ENCODE assay signal across 19 cellular contexts in genomic region chr15:101547737-101548136, GRCh38. TPM values are rescaled to one million over a fixed set of nuclear protein-coding genes. Genes with fewer than 3 reads are reported as not detected.
A peak's percentile ranks its signal among the peaks of the same experiment; 100 is the strongest.
DNase-seq lines count a peak whose midpoint lies in the region; ATAC-seq and TF ChIP-seq lines count a peak whose summit lies in the region.
"Had no signal": no experiment of that assay in that cellular context is flagged by ENCODE, and none has a peak within 500 bp of the region (broad histone marks: within the 10 kb centered on the region; RNA-seq: fewer than 3 reads in every experiment).

No MANE protein-coding gene starts in this region.

- no peaks in the 10 kb centered on the region for H4K20me1 ChIP-seq in osteoblast (ENCODE audit: insufficient read depth, low read length)
- H4K20me1 ChIP-seq: BLaER1 treated with 17β-estradiol and CSF1 and Interleukin-3, amounts not matched to agents 10 nM and 100 nM had no signal

- TF ChIP-seq CTCF in HEK293 (tag by site-specific recombination; IDR thresholded peaks at IDR 0.05), result no peak
- no peak for TF ChIP-seq CTCF in osteoblast (IDR thresholded peaks at IDR 0.05; ENCODE audit: extremely low read depth, low read depth, low read length)

- CTCF ChIA-PET in HEK293 (lab: Yijun Ruan, JAX), result interaction anchor here (0.8 to 0.9 kb wide), 2 partner anchors 45 to 140 kb away, joined by 3 to 5 read pairs; no protein-coding TSS in a partner anchor

- no peaks in the 10 kb centered on the region for H3K79me2 ChIP-seq in osteoblast (ENCODE audit: insufficient read depth, low read length)

- H3K36me3 ChIP-seq in HEK293 (ENCODE audit: control insufficient read depth in 2 of 2, insufficient read depth in 1 of 2, low read length in 2 of 2) (no peaks in the 10 kb centered on the region), osteoblast (ENCODE audit: insufficient read depth, low read length) (no peaks in the 10 kb centered on the region)
- H3K36me3 ChIP-seq: BLaER1 treated with 17β-estradiol and CSF1 and Interleukin-3, amounts not matched to agents 10 nM and 100 nM had no signal

- POLR2A ChIA-PET in HEK293 (lab: Yijun Ruan, JAX), result interaction anchor here (0.5 kb wide), 1 partner anchor 55 kb away, joined by 3 read pairs; no protein-coding TSS in a partner anchor

- H3K9me3 ChIP-seq in HEK293 (ENCODE audit: control insufficient read depth, insufficient read depth, low read depth, low read length), result 0 out of 2 replicates have a peak, but pooled peaks cover 4% of the 10 kb centered on the region
- H3K9me3 ChIP-seq in osteoblast (ENCODE audit: low read depth, low read length), result no peaks in the 10 kb centered on the region
- H3K9me3 ChIP-seq: A549, Caco-2 had no signal

- H3K4me1 ChIP-seq in HEK293 (ENCODE audit: control insufficient read depth, insufficient read depth, low read length) (no peaks in the 10 kb centered on the region), osteoblast (ENCODE audit: insufficient read depth, low read length) (no peaks in the 10 kb centered on the region)
- H3K4me1 ChIP-seq: A549; BLaER1 treated with 17β-estradiol and CSF1 and Interleukin-3, amounts not matched to agents 10 nM and 100 nM had no signal

- H3K27me3 ChIP-seq in osteoblast (ENCODE audit: insufficient read depth, low read length), result peaks cover 53% of the 10 kb centered on the region
- H3K27me3 ChIP-seq: BLaER1 treated with 17β-estradiol and CSF1 and Interleukin-3, amounts not matched to agents 10 nM and 100 nM had no signal

- H2AFZ ChIP-seq in osteoblast (ENCODE audit: low read length), result no peak overlapping the region

- peak; percentile 12 for DNase-seq in NCI-H69 (lab: John Stamatoyannopoulos, UW)
- DNase-seq in osteoblast (ENCODE audit: insufficient read length, low spot score, missing footprints), result peak; percentile 18
- DNase-seq in DMS53 (lab: John Stamatoyannopoulos, UW), result no peak
- DNase-seq: AML-193; Caco-2; Calu3; CD4-positive, alpha-beta T cell; CD8-positive, alpha-beta T cell; DMS79; DND-41; EL; GDM1 had no signal

- H3K4me2 ChIP-seq in osteoblast (ENCODE audit: insufficient read depth, low read length), result no peak overlapping the region
- H3K4me2 ChIP-seq: A549; BLaER1 treated with 17β-estradiol and CSF1 and Interleukin-3, amounts not matched to agents 10 nM and 100 nM had no signal

- no peak overlapping the region for H3K4me3 ChIP-seq in HEK293 (ENCODE audit: low read depth, low read length)
- no peak overlapping the region for H3K4me3 ChIP-seq in osteoblast (ENCODE audit: insufficient read depth, low read length)
- H3K4me3 ChIP-seq: A549; BLaER1 treated with 17β-estradiol and CSF1 and Interleukin-3, amounts not matched to agents 10 nM and 100 nM; GM12878 had no signal

- H3K27ac ChIP-seq in HEK293 (ENCODE audit: extremely low read depth, low read depth, low read length) (no peak overlapping the region), osteoblast (ENCODE audit: low read depth, low read length) (no peak overlapping the region)
- H3K27ac ChIP-seq: 22Rv1; A549; BLaER1 treated with 17β-estradiol and CSF1 and Interleukin-3, amounts not matched to agents 10 nM and 100 nM; C4-2B had no signal

- ATAC-seq in HG03159 (IDR thresholded peaks at IDR 0.05; ENCODE audit: unreplicated experiment), result no peak
- ATAC-seq: A549; CD8-positive, alpha-beta T cell; GM12878 had no signal

TF ChIP-seq in HEK293, 187 proteins besides CTCF, POLR2A, EP300 and RAD21 (continues in another document):
- TF ChIP-seq ZNF18 (tag by site-specific recombination; IDR thresholded peaks at IDR 0.05) (no peak), ZSCAN30 (tag by site-specific recombination; IDR thresholded peaks at IDR 0.05) (no peak), ZNF112 (tag by site-specific recombination; IDR thresholded peaks at IDR 0.05) (no peak), KLF8 (tag by site-specific recombination; IDR thresholded peaks at IDR 0.05) (no peak), TRIM28 (IDR thresholded peaks at IDR 0.05; ENCODE audit: borderline replicate concordance, low read length) (peak; percentile 78; the same call in 1 of the 2 replicates), ZNF544 (tag by site-specific recombination; IDR thresholded peaks at IDR 0.05) (no peak), ZNF292 (tag by site-specific recombination; IDR thresholded peaks at IDR 0.05; ENCODE audit: borderline replicate concordance, low read depth) (no peak), ZNF426 (tag by site-specific recombination; IDR thresholded peaks at IDR 0.05) (no peak), ZNF114 (tag by site-specific recombination; IDR thresholded peaks at IDR 0.05) (no peak), ZNF311 (tag by site-specific recombination; IDR thresholded peaks at IDR 0.05; ENCODE audit: borderline replicate concordance) (no peak), AEBP2 (tag by site-specific recombination; IDR thresholded peaks at IDR 0.05; ENCODE audit: borderline replicate concordance) (no peak), ZNF302 (tag by site-specific recombination; IDR thresholded peaks at IDR 0.05; ENCODE audit: low read depth) (no peak), ZBTB8A (tag by site-specific recombination; IDR thresholded peaks at IDR 0.05) (no peak), PRDM1 (tag by site-specific recombination; IDR thresholded peaks at IDR 0.05) (peak; percentile 27), SETDB1 (IDR thresholded peaks at IDR 0.05; ENCODE audit: insufficient read length, low read length) (peak; percentile 97), ZNF580 (tag by site-specific recombination; IDR thresholded peaks at IDR 0.05) (no peak), ZNF335 (tag by site-specific recombination; conservative IDR thresholded peaks at IDR 0.05) (no peak), ZNF747 (tag by site-specific recombination; IDR thresholded peaks at IDR 0.05) (no peak), ZNF280C (tag by site-specific recombination; IDR thresholded peaks at IDR 0.05) (no peak), ZNF16 (tag by site-specific recombination; IDR thresholded peaks at IDR 0.05; ENCODE audit: low read depth) (no peak), ZNF214 (tag by site-specific recombination; IDR thresholded peaks at IDR 0.05; ENCODE audit: borderline replicate concordance) (no peak), ZNF510 (tag by site-specific recombination; IDR thresholded peaks at IDR 0.05; ENCODE audit: insufficient replicate concordance) (peak; percentile 72), ZNF174 (tag by site-specific recombination; IDR thresholded peaks at IDR 0.05) (no peak), ZNF366 (tag by site-specific recombination; conservative IDR thresholded peaks at IDR 0.05) (no peak), BCL11A (tag by site-specific recombination; IDR thresholded peaks at IDR 0.05; ENCODE audit: low read depth) (no peak), ZNF133 (tag by site-specific recombination; IDR thresholded peaks at IDR 0.05) (no peak)

RNA-seq across cellular contexts. Expression of gene PCSK6, which starts 58.2 kb away (rescaled TPM):
- 0.29 and 0.72 TPM in 2 replicates for total RNA-seq in osteoblast
